ENCODE assay signal across 19 cellular contexts in the genomic region with DNA sequence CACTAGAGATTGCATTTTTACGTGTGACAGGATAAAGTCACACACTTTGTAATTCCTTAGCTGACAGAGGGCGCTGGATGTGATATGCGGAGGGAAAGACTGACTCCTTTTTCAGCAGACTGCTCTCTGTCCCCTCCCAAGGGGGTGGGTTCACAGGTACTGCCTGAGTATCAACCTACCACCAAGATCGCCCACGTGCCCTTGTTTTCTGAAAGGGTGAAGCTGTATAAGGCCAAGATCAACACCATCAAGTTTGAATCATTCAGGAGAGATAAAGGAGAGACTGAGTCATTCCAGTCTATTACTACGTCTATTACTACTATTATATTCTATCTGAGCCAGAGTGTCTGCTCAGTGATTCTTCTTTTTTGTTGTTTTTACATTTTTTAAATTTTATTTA. TPM values are rescaled to one million over a fixed set of nuclear protein-coding genes. Genes with fewer than 3 reads are reported as not detected.
A peak's percentile ranks its signal among the peaks of the same experiment; 100 is the strongest.
DNase-seq lines count a peak whose midpoint lies in the region; ATAC-seq, FAIRE-seq and TF ChIP-seq lines count a peak whose summit lies in the region.
"Had no signal": no experiment of that assay in that cellular context is flagged by ENCODE, and none has a peak within 500 bp of the region (broad histone marks: within the 10 kb centered on the region; RNA-seq: fewer than 3 reads in every experiment).

No MANE protein-coding gene starts in this region.

- TF ChIP-seq CTCF in cardiac muscle cell (IDR thresholded peaks at IDR 0.05; ENCODE audit: low read depth, low read length) (no peak), brain microvascular endothelial cell (IDR thresholded peaks at IDR 0.05; ENCODE audit: low read depth, low read length, missing control alignments) (no peak), upper lobe of right lung (IDR thresholded peaks at IDR 0.05) (no peak)

- DNase-seq in cardiac muscle cell (ENCODE audit: low read depth in 1 of 2, low spot score in 1 of 2) (peak in 1 of 2 donors; percentile 42), Right ventricle myocardium inferior (ENCODE audit: missing footprints) (no peak), brain microvascular endothelial cell (peak; percentile 58), iris pigment epithelial cell (ENCODE audit: low read depth) (peak; percentile 77), upper lobe of right lung (no peak), GM12892 (ENCODE audit: insufficient read length) (no peak), hippocampal formation (lab: John Stamatoyannopoulos, UW) (no peak)
- DNase-seq: activated CD8-positive, alpha-beta memory T cell treated with anti-CD3 and anti-CD28 coated beads, Interleukin-2, amount 50 U/mL, for 4 hours; activated naive CD4-positive, alpha-beta T cell treated with Interleukin-2 at 50 U/mL for 16 hours; naive B cell; NCI-H1417 treated with DMSO at 0.1 percent for 48 hours had no signal

- H3K36me3 ChIP-seq in cardiac muscle cell (peaks cover 9% of the 10 kb centered on the region), brain microvascular endothelial cell (replicated peaks) (no peaks in the 10 kb centered on the region), upper lobe of right lung (peaks cover 17% of the 10 kb centered on the region)

- in situ Hi-C loops in brain microvascular endothelial cell (cut with HindIII; ENCODE audit: low pct_ligation_motif_present, low sequenced_read_pairs) = no loop called here

- no peak for ATAC-seq in Right ventricle myocardium inferior
- ATAC-seq in upper lobe of right lung = peak; percentile 33
- ATAC-seq in HG03442 (IDR thresholded peaks at IDR 0.05; ENCODE audit: unreplicated experiment) = no peak

- FAIRE-seq in GM12892 (lab: Jason Lieb, UNC) = no peak

- intact Hi-C loops in Right ventricle myocardium inferior (cut with DNase I) (no loop called here), upper lobe of right lung (cut with DNase I) (no loop called here)

- H3K9me3 ChIP-seq in cardiac muscle cell (ENCODE audit: low read depth) = no peaks in the 10 kb centered on the region
- no peaks in the 10 kb centered on the region for H3K9me3 ChIP-seq in upper lobe of right lung
- H3K9me3 ChIP-seq: body of pancreas, thyroid gland had no signal

- peak overlapping the region; percentile 86 for H3K27ac ChIP-seq in cardiac muscle cell
- peak overlapping the region; percentile 17 for H3K27ac ChIP-seq in brain microvascular endothelial cell
- H3K27ac ChIP-seq in upper lobe of right lung = no peak overlapping the region
- H3K27ac ChIP-seq: body of pancreas, thyroid gland had no signal

- no peak overlapping the region for H3K4me3 ChIP-seq in cardiac muscle cell
- no peak overlapping the region for H3K4me3 ChIP-seq in brain microvascular endothelial cell (ENCODE audit: low read depth, low read length)
- no peak overlapping the region for H3K4me3 ChIP-seq in upper lobe of right lung
- H3K4me3 ChIP-seq: body of pancreas, thyroid gland had no signal

- TF ChIP-seq POLR2A in GM12892 (IDR thresholded peaks at IDR 0.05; ENCODE audit: low read depth, low read length) = no peak

- peaks cover 16% of the 10 kb centered on the region for H3K4me1 ChIP-seq in cardiac muscle cell (ENCODE audit: low read depth)
- H3K4me1 ChIP-seq in upper lobe of right lung = no peaks in the 10 kb centered on the region
- H3K4me1 ChIP-seq: body of pancreas had no signal

- H3K27me3 ChIP-seq in cardiac muscle cell (no peaks in the 10 kb centered on the region), brain microvascular endothelial cell (replicated peaks) (no peaks in the 10 kb centered on the region), upper lobe of right lung (no peaks in the 10 kb centered on the region)
- H3K27me3 ChIP-seq: body of pancreas, thyroid gland had no signal

RNA-seq across cellular contexts. Expression of a gene that starts 30.7 kb away (rescaled TPM):
- total RNA-seq in cardiac muscle cell (19.5 and 19.8 TPM in 2 replicates), Right ventricle myocardium inferior (7.8 TPM), upper lobe of right lung (17.7 TPM)
- polyA plus RNA-seq in cardiac muscle cell = 13.9 and 15.3 TPM in 2 replicates
- 19.8 TPM for polyA plus RNA-seq in GM12892 (2012; ENCODE audit: missing spikeins)

RNA-seq across cellular contexts. Expression of a gene that starts 45.7 kb away (rescaled TPM):
- total RNA-seq in cardiac muscle cell (18.4 and 21.4 TPM in 2 replicates), Right ventricle myocardium inferior (23.3 TPM), upper lobe of right lung (43.1 TPM)
- 43.9 and 48.4 TPM in 2 replicates for polyA plus RNA-seq in cardiac muscle cell
- polyA plus RNA-seq in GM12892 (2012; ENCODE audit: missing spikeins) = 48.5 TPM

RNA-seq across cellular contexts. Expression of a gene that starts 49.6 kb away (rescaled TPM):
- total RNA-seq in cardiac muscle cell (not detected in 2 replicates), Right ventricle myocardium inferior (not detected), upper lobe of right lung (not detected)
- not detected in 2 replicates for polyA plus RNA-seq in cardiac muscle cell
- polyA plus RNA-seq in GM12892 (2012; ENCODE audit: missing spikeins) = not detected
- total RNA-seq: A673, dermis microvascular lymphatic vessel endothelial cell, esophagus mucosa, lung microvascular endothelial cell, SK-MEL-5, thyroid gland had no signal

Comparison
In these comparisons a context has a peak if more than half of its experiments do, and no peak if none do; other contexts are left out.
1. DNase-seq: peak in brain microvascular endothelial cell (single experiment) and iris pigment epithelial cell (single experiment); none in Right ventricle myocardium inferior (single experiment), upper lobe of right lung (single experiment), GM12892 (single experiment) and hippocampal formation (0 of 2).